ENCODE assay signal across 12 cellular contexts in genomic region chr5:134133995-134134541, GRCh38. TPM values are rescaled to one million over a fixed set of nuclear protein-coding genes. Genes with fewer than 3 reads are reported as not detected.
A peak's percentile ranks its signal among the peaks of the same experiment; 100 is the strongest.
DNase-seq lines count a peak whose midpoint lies in the region; ATAC-seq lines count a peak whose summit lies in the region.
"Had no signal": no experiment of that assay in that cellular context is flagged by ENCODE, and none has a peak within 500 bp of the region (broad histone marks: within the 10 kb centered on the region; RNA-seq: fewer than 3 reads in every experiment).

No MANE protein-coding gene starts in this region.

- peaks cover 100% of the 10 kb centered on the region for H3K4me1 Mint-ChIP-seq in activated T-cell treated with anti-CD3 and anti-CD28 coated beads, Interleukin-2, amount 50 U/mL, for 4 hours (ENCODE audit: low read depth)
- peaks cover 86 to 92% of the 10 kb centered on the region in 2 donors for H3K4me1 Mint-ChIP-seq in effector memory CD8-positive, alpha-beta T cell (ENCODE audit: low read depth in 2 of 2)

- H3K27me3 Mint-ChIP-seq in activated T-cell treated with anti-CD3 and anti-CD28 coated beads, Interleukin-2, amount 50 U/mL, for 4 hours (ENCODE audit: low read depth) = no peaks in the 10 kb centered on the region
- no peaks in the 10 kb centered on the region for H3K27me3 Mint-ChIP-seq in effector memory CD8-positive, alpha-beta T cell

- peak overlapping the region; percentile 95 to 99 for H3K27ac Mint-ChIP-seq in effector memory CD8-positive, alpha-beta T cell

- H3K9me3 Mint-ChIP-seq in activated T-cell treated with anti-CD3 and anti-CD28 coated beads, Interleukin-2, amount 50 U/mL, for 4 hours = no peaks in the 10 kb centered on the region
- no peaks in the 10 kb centered on the region for H3K9me3 Mint-ChIP-seq in effector memory CD8-positive, alpha-beta T cell
- H3K9me3 Mint-ChIP-seq: H9 had no signal

- H3K36me3 Mint-ChIP-seq in activated T-cell treated with anti-CD3 and anti-CD28 coated beads, Interleukin-2, amount 50 U/mL, for 4 hours (ENCODE audit: insufficient read depth) = peaks cover 24% of the 10 kb centered on the region
- peaks cover 100% of the 10 kb centered on the region for H3K36me3 Mint-ChIP-seq in effector memory CD8-positive, alpha-beta T cell (ENCODE audit: insufficient read depth)

- ATAC-seq in activated T-cell treated with anti-CD3 and anti-CD28 coated beads, Interleukin-2, amount 50 U/mL, for 4 hours = no peak
- ATAC-seq in effector memory CD8-positive, alpha-beta T cell (replicated peaks) = no peak
- ATAC-seq in HG03196 (IDR thresholded peaks at IDR 0.05; ENCODE audit: unreplicated experiment) = no peak

- peak; percentile 3 for DNase-seq in activated T-cell treated with anti-CD3 and anti-CD28 coated beads, Interleukin-2, amount 50 U/mL, for 4 hours
- DNase-seq in activated T-cell treated with anti-CD3 and anti-CD28 coated beads for 4 hours = no peak
- peak; percentile 1 for DNase-seq in T-helper 9 cell
- DNase-seq in effector memory CD8-positive, alpha-beta T cell = no peak
- DNase-seq in stimulated activated CD8-positive, alpha-beta memory T cell treated with anti-CD3 and anti-CD28 coated beads, Interleukin-4, amount 100 ng/mL, for 48 hours = peak; percentile 23
- no peak for DNase-seq in NCI-H345 (lab: John Stamatoyannopoulos, UW)
- no peak for DNase-seq in NCI-H526 (lab: John Stamatoyannopoulos, UW)
- DNase-seq: dermis blood vessel endothelial cell, H9, NCI-H1092, NCI-H510A had no signal

- H3K4me3 Mint-ChIP-seq in activated T-cell treated with anti-CD3 and anti-CD28 coated beads, Interleukin-2, amount 50 U/mL, for 4 hours = no peak overlapping the region
- peak overlapping the region; percentile 81 to 86 for H3K4me3 Mint-ChIP-seq in effector memory CD8-positive, alpha-beta T cell
- H3K4me3 Mint-ChIP-seq: H9 had no signal

RNA-seq across cellular contexts. Expression of gene TCF7, which starts 19.6 kb away (rescaled TPM):
- 10 to 100 TPM; 34.4 to 49.7 (median 37.3) TPM for total RNA-seq in activated T-cell treated with anti-CD3 and anti-CD28 coated beads, Interleukin-2, amount 50 U/mL, for 4 hours

RNA-seq across cellular contexts. Expression of gene SKP1, which starts 42.7 kb away (rescaled TPM):
- 100 to 1,000 TPM; 273 to 286 (median 282) TPM for total RNA-seq in activated T-cell treated with anti-CD3 and anti-CD28 coated beads, Interleukin-2, amount 50 U/mL, for 4 hours

Comparison
In these comparisons a context has a peak if more than half of its experiments do, and no peak if none do; other contexts are left out.
1. DNase-seq: peak in activated T-cell treated with anti-CD3 and anti-CD28 coated beads, Interleukin-2, amount 50 U/mL, for 4 hours (single experiment), T-helper 9 cell (single experiment) and stimulated activated CD8-positive, alpha-beta memory T cell treated with anti-CD3 and anti-CD28 coated beads, Interleukin-4, amount 100 ng/mL, for 48 hours (single experiment); none in activated T-cell treated with anti-CD3 and anti-CD28 coated beads for 4 hours (single experiment), effector memory CD8-positive, alpha-beta T cell (0 of 3), NCI-H345 (single experiment) and NCI-H526 (0 of 2).